ENCODE assay signal across 8 cellular contexts in the genomic region with DNA sequence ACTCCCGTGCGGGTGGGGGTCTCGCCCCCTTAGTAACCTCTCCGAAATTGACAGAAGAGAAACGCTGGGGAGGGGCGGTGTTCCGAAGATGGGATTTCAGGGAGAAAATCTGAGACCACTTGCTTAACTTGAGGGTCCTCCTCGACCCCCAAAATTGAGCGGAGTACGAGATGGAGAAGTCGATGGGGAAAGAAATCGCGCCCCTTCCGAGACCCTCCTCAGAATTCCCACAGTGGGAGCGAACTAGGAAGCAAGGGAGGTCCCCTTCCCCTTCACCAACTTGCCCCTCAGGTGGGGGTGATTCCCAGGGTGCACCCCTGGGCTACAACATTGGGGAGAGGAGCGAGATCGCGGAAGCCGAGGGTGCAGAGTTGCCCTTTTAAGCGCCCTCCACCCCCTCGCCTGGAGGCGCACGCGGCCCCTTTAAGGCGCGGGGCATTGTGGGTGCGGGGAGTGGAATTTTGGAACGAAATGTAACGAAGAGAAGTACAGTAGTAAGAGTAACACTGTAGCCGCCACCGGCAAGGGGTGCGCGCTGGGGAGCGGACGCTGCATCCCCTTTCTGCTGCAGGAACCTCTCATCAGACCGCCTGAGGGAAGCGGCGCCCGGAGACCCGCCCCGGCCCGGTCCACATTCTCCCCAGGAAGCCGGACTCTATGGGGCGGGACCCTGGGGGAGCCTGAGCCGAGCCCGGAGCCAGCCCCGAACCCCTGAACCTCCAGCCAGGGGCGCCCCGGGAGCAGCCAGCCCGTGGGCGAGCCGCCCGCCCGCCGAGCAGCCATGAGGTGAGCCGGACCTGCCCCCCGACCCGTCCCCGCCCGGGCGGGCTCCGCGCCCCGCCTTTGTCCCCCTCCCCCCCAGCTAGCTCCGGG. TPM values are rescaled to one million over a fixed set of nuclear protein-coding genes. Genes with fewer than 3 reads are reported as not detected.
DNase-seq lines count a peak whose midpoint lies in the region; ATAC-seq and TF ChIP-seq lines count a peak whose summit lies in the region.

A gene (plus strand): TSS at position 489 of the 873 bp plus-strand sequence. CDS start 293 bp downstream, at position 782.

- DNase-seq in A673 (ENCODE audit: low spot score): peak; percentile 95
- DNase-seq in NCI-H446 treated with DMSO at 0.1 percent for 48 hours (lab: John Stamatoyannopoulos, UW): peak; percentile 67
- DNase-seq in activated CD4-positive, CD25-positive, alpha-beta regulatory T cell treated with anti-CD3 and anti-CD28 coated beads, Interleukin-2, amount 50 U/mL, for 16 hours (ENCODE audit: low read depth, low spot score): peak; percentile 93
- DNase-seq in central memory CD8-positive, alpha-beta T cell (ENCODE audit: low spot score in 2 of 2): peak; percentile 80 to 90
- DNase-seq in kidney epithelial cell (ENCODE audit: low read depth): no peak
- peak; percentile 93 for DNase-seq in stimulated activated CD4-positive, alpha-beta T cell treated with anti-CD3 and anti-CD28 coated beads, Interleukin-15, amount 100 ng/mL, for 24 hours

- H3K27me3 Mint-ChIP-seq in central memory CD8-positive, alpha-beta T cell: no peaks in the 10 kb centered on the region

- ATAC-seq in HG03066 (IDR thresholded peaks at IDR 0.05; ENCODE audit: low read depth, unreplicated experiment): peak; percentile 45
- peak; percentile 77 for ATAC-seq in central memory CD8-positive, alpha-beta T cell (replicated peaks; ENCODE audit: extremely low read depth, poor library complexity, severe bottlenecking)

- peaks cover 10% of the 10 kb centered on the region for H3K4me1 ChIP-seq in A673 (ENCODE audit: insufficient read depth, low read length, poor library complexity, severe bottlenecking)

- CTCF ChIA-PET in A673 (lab: Charles Lee): interaction anchor here (0.6 to 0.7 kb wide), 2 partner anchors 11 to 260 kb away, joined by 3 to 20 read pairs; no protein-coding TSS in a partner anchor

- H3K36me3 Mint-ChIP-seq in central memory CD8-positive, alpha-beta T cell (ENCODE audit: insufficient read depth): peaks cover 16% of the 10 kb centered on the region

- no peak for TF ChIP-seq CTCF in A673 (conservative IDR thresholded peaks at IDR 0.05; ENCODE audit: low read depth, low read length)
- TF ChIP-seq CTCF in kidney epithelial cell (IDR thresholded peaks at IDR 0.05; ENCODE audit: insufficient read depth, low read length, poor library complexity, severe bottlenecking): no peak

- H3K4me1 Mint-ChIP-seq in central memory CD8-positive, alpha-beta T cell: peaks cover 38% of the 10 kb centered on the region

- peak within 1 kb of the TSS; percentile 100 for H3K4me3 Mint-ChIP-seq in central memory CD8-positive, alpha-beta T cell

- no peaks in the 10 kb centered on the region for H3K27me3 ChIP-seq in A673 (replicated peaks; ENCODE audit: insufficient read depth, low read depth, low read length, poor library complexity)
- no peaks in the 10 kb centered on the region for H3K27me3 ChIP-seq in kidney epithelial cell (ENCODE audit: control insufficient read depth, insufficient read depth, low read length)

- H3K27ac ChIP-seq in A673 (ENCODE audit: low read depth, low read length, poor library complexity, severe bottlenecking): peak within 1 kb of the TSS; percentile 83

- no TSS peak for BruUV-seq in A673 (replicated peaks; lab: Mats Ljungman, UMichigan)

- intact Hi-C loops in A673 (cut with micrococcal nuclease; ENCODE audit: unreplicated experiment): loop anchor here (5.0 kb wide), 1 partner anchor 135 kb away; no protein-coding TSS in a partner anchor

- peak within 1 kb of the TSS; percentile 99 for H3K27ac Mint-ChIP-seq in central memory CD8-positive, alpha-beta T cell (ENCODE audit: low read depth)

- POLR2A ChIA-PET in A673 (lab: Charles Lee; ENCODE audit: low non-redundant PET): no interaction called here

- no peaks in the 10 kb centered on the region for H3K9me3 ChIP-seq in A673 (ENCODE audit: low read depth, low read length, poor library complexity, severe bottlenecking)

- H3K4me3 ChIP-seq in A673 (ENCODE audit: low read depth, low read length, poor library complexity, severe bottlenecking) (peak within 1 kb of the TSS; percentile 93), kidney epithelial cell (ENCODE audit: low read depth, low read length) (peak within 1 kb of the TSS; percentile 85)

- H3K9me3 Mint-ChIP-seq in central memory CD8-positive, alpha-beta T cell: no peaks in the 10 kb centered on the region

- H3K36me3 ChIP-seq in A673 (ENCODE audit: insufficient read depth, low read length, poor library complexity, severe bottlenecking) (no peaks in the 10 kb centered on the region), kidney epithelial cell (ENCODE audit: control insufficient read depth, insufficient read depth, low read length) (no peaks in the 10 kb centered on the region)

- peak; percentile 99 for TF ChIP-seq POLR2A in GM18526 (IDR thresholded peaks at IDR 0.05; ENCODE audit: extremely low read depth, insufficient read length)

RNA-seq across cellular contexts. Expression of the gene that starts here (rescaled TPM):
- total RNA-seq in A673 (2021): 89.6 and 102 TPM in 2 replicates
- 228 and 248 TPM in 2 replicates for total RNA-seq in kidney epithelial cell
